Comparison of ENCODE assay signal across 24 cellular contexts in genomic region chr1:151774540-151774939, GRCh38. TPM values are rescaled to one million over a fixed set of nuclear protein-coding genes. Genes with fewer than 3 reads are reported as not detected.
"Had no signal": no experiment of that assay in that cellular context is flagged by ENCODE, and none has a peak within 500 bp of the region (broad histone marks: within the 10 kb centered on the region; RNA-seq: fewer than 3 reads in every experiment).

No MANE protein-coding gene starts in this region.

- H3K36me3 ChIP-seq: brain microvascular endothelial cell had no signal

- H3K27me3 ChIP-seq: brain microvascular endothelial cell, cardiac muscle cell had no signal

- H3K4me3 ChIP-seq: cardiac muscle cell, SK-N-MC had no signal

- DNase-seq: activated B cell treated with CpG ODN at 0.5 μM for 24 hours; activated CD4-positive, alpha-beta memory T cell treated with anti-CD3 and anti-CD28 coated beads for 36 hours; activated CD4-positive, alpha-beta T cell treated with anti-CD3 and anti-CD28 coated beads, Interleukin-2, amount 10 ng/mL, durations not matched to agents 7 days and 5 days; activated CD8-positive, alpha-beta memory T cell treated with anti-CD3 and anti-CD28 coated beads for 24 hours; activated effector memory CD4-positive, alpha-beta T cell treated with anti-CD3 and anti-CD28 coated beads, Interleukin-2, amount 50 U/mL, for 16 hours; activated naive CD4-positive, alpha-beta T cell treated with Interleukin-2 at 50 U/mL for 16 hours; activated T-cell treated with anti-CD3 and anti-CD28 coated beads, Interleukin-2, amount 50 U/mL, for 4 hours; brain microvascular endothelial cell; NCI-H1092 treated with DMSO at 0.1 percent for 48 hours; NCI-H1417 treated with DMSO at 0.1 percent for 48 hours; NCI-H1694 treated with DMSO at 0.1 percent for 48 hours; NCI-H2029 treated with DMSO at 0.1 percent for 48 hours; NCI-H345; NCI-H510A; NCI-H526 treated with DMSO at 0.1 percent for 48 hours; NCI-H82; T-helper 1 cell had no signal

- H3K27ac ChIP-seq: brain microvascular endothelial cell, cardiac muscle cell, KMS-11, SK-N-MC had no signal

- ATAC-seq: activated T-cell treated with anti-CD3 and anti-CD28 coated beads, Interleukin-2, amount 50 U/mL, for 4 hours had no signal

RNA-seq across cellular contexts. Expression of gene LINGO4, which starts 30.7 kb away (rescaled TPM):
- total RNA-seq: activated B cell treated with CpG ODN at 0.5 μM for 24 hours; cardiac muscle cell; MCF 10A; OCI-LY7; T-helper 2 cell treated with Interferon-gamma antibody and Interleukin-4, amounts not matched to agents 100 ng/mL and 5 ng/mL, for 36 hours had no signal
- polyA plus RNA-seq: cardiac muscle cell, IgD-negative memory B cell had no signal

RNA-seq across cellular contexts. Expression of gene RIIAD1, which starts 53.2 kb away (rescaled TPM):
- total RNA-seq: activated B cell treated with CpG ODN at 0.5 μM for 24 hours; activated CD4-positive, alpha-beta memory T cell treated with anti-CD3 and anti-CD28 coated beads for 36 hours; activated CD4-positive, alpha-beta T cell treated with anti-CD3 and anti-CD28 coated beads, Interleukin-2, amount 10 ng/mL, durations not matched to agents 7 days and 5 days; activated T-cell treated with anti-CD3 and anti-CD28 coated beads, Interleukin-2, amount 50 U/mL, for 4 hours; cardiac muscle cell; MCF 10A; OCI-LY7; T-helper 2 cell treated with Interferon-gamma antibody and Interleukin-4, amounts not matched to agents 100 ng/mL and 5 ng/mL, for 36 hours had no signal
- polyA plus RNA-seq: cardiac muscle cell, IgD-negative memory B cell had no signal

RNA-seq across cellular contexts. Expression of gene RORC, which starts 57.1 kb away (rescaled TPM):
- total RNA-seq: cardiac muscle cell, OCI-LY7 had no signal
- polyA plus RNA-seq: cardiac muscle cell had no signal
